In genomic region chr15:47993051-47993450, GRCh38 we compare ENCODE assay signal across 25 cellular contexts.
"Had no signal": no experiment of that assay in that cellular context is flagged by ENCODE, and none has a peak within 500 bp of the region (broad histone marks: within the 10 kb centered on the region; RNA-seq: fewer than 3 reads in every experiment).

No MANE protein-coding gene starts in this region.

- H3K27ac ChIP-seq: neural progenitor cell, ovary, parathyroid adenoma, psoas muscle, skin epidermis, spleen, stomach, thoracic aorta, thyroid gland, tibial nerve, upper lobe of left lung, vagina had no signal

- H3K4me2 ChIP-seq: neural progenitor cell, smooth muscle cell had no signal

- H2AFZ ChIP-seq: neural progenitor cell, parathyroid adenoma had no signal

- H3K4me3 ChIP-seq: neural progenitor cell, ovary, psoas muscle, skin epidermis, smooth muscle cell, spleen, stomach, thoracic aorta, thyroid gland, tibial nerve, upper lobe of left lung, vagina had no signal

- H3K4me1 ChIP-seq: neural progenitor cell, parathyroid adenoma, psoas muscle, spleen, stomach, thyroid gland, vagina had no signal

- H3K36me3 ChIP-seq: neural progenitor cell, ovary, spleen, stomach, thoracic aorta, thyroid gland, tibial nerve, upper lobe of left lung, vagina had no signal

- H3K9ac ChIP-seq: neural progenitor cell, parathyroid adenoma had no signal

- H3K79me2 ChIP-seq: parathyroid adenoma had no signal

- DNase-seq: natural killer cell; occipital lobe; ovary; posterior cingulate gyrus; psoas muscle; right cardiac atrium; spleen; stimulated activated CD4-positive, alpha-beta T cell treated with anti-CD3 and anti-CD28 coated beads, Interleukin-12 subunit alpha, Interleukin-12 subunit beta, amount 100 ng/mL, for 4 hours; stimulated activated CD4-positive, alpha-beta T cell treated with anti-CD3 and anti-CD28 coated beads, Interleukin-1b, Interleukin-23, amount 100 ng/mL, for 48 hours; stimulated activated CD4-positive, alpha-beta T cell treated with anti-CD3 and anti-CD28 coated beads, Interleukin-4, amount 100 ng/mL, for 1 hour; stimulated activated CD4-positive, alpha-beta T cell treated with anti-CD3 and anti-CD28 coated beads, Interleukin-4, amount 100 ng/mL, for 4 hours; stimulated activated CD8-positive, alpha-beta memory T cell treated with anti-CD3 and anti-CD28 coated beads, Interleukin-4, amount 100 ng/mL, for 48 hours; stimulated activated naive B cell treated with anti-CD40 and anti-IgM and Interleukin-4, amounts not matched to agents 10 μg/mL and 1 μg/mL and 100 μg/mL, for 72 hours; stimulated activated naive CD4-positive, alpha-beta T cell treated with Interleukin-2 at 50 U/mL for 16 hours; stomach; thyroid gland; trophoblast cell; upper lobe of left lung had no signal

- H3K27me3 ChIP-seq: neural progenitor cell, ovary, spleen, stomach, thyroid gland, tibial nerve, upper lobe of left lung, vagina had no signal

- H3K9me3 ChIP-seq: ovary, psoas muscle, spleen, stomach, thoracic aorta, thyroid gland, tibial nerve, vagina had no signal
